Comparison of ENCODE assay signal across 1 cellular context in the genomic region with DNA sequence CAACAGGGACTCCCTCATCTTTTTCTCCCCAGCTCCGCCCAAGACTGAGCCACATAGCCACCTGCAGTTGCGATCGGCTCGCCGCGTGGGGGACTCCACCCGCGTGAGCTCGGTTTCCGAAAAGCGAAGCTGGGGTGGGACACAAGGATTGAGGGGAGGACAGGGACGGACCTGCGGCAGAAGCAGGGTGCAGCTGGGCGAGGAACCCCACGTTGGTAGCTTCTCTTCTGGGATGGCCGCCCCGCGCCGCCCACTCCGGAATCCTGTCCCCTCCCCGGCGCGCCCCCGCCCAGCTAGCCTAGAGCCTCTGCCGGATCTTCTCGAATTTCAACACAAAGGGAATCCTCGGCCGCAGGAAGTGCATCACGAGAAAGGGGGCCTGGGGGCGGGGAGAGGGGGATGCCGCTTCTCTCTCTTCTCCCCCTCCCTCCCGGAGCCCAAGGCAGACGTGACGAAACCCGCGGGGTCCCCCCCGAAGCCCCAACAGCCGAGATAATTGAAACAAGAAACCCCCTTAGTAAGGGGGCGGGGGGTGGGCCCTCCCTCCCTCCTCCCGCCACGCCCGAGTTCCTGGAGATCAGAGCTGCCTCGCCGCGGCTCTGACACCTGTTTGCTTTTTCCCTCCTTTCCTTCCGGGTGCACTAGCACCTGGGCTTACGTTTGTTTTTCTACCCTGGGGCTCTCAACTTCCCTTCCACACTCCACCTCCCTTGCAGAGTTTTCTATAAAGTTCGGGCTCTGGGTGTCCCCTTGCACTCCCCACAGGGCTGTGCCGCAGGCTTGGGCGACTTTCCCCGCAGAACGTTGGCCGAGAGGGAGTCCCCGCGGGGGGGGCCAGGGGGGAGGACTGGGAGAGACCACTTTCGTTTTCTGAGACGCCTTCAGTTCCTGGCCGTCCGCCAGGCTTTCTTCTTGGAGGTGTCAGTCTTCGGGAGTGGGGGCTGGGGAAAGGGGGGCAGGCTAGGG.
TF ChIP-seq lines count a peak whose summit lies in the region.

No MANE protein-coding gene starts in this region.

TF ChIP-seq in SK-N-SH treated with all-trans-retinoic acid at 6 μM for 48 hours, 23 proteins besides CTCF, POLR2A, EP300 and RAD21 (continued from another document):
- TF ChIP-seq, protein P1, sequence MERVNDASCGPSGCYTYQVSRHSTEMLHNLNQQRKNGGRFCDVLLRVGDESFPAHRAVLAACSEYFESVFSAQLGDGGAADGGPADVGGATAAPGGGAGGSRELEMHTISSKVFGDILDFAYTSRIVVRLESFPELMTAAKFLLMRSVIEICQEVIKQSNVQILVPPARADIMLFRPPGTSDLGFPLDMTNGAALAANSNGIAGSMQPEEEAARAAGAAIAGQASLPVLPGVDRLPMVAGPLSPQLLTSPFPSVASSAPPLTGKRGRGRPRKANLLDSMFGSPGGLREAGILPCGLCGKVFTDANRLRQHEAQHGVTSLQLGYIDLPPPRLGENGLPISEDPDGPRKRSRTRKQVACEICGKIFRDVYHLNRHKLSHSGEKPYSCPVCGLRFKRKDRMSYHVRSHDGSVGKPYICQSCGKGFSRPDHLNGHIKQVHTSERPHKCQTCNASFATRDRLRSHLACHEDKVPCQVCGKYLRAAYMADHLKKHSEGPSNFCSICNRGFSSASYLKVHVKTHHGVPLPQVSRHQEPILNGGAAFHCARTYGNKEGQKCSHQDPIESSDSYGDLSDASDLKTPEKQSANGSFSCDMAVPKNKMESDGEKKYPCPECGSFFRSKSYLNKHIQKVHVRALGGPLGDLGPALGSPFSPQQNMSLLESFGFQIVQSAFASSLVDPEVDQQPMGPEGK (CRISPR knock-in tag; IDR thresholded peaks at IDR 0.05; ENCODE audit: borderline replicate concordance): peak; percentile 99
- TF ChIP-seq ZNF8 (CRISPR knock-in tag; IDR thresholded peaks at IDR 0.05) (no peak), PPARA (CRISPR knock-in tag; IDR thresholded peaks at IDR 0.05; ENCODE audit: borderline replicate concordance) (no peak)
- TF ChIP-seq, protein P2, sequence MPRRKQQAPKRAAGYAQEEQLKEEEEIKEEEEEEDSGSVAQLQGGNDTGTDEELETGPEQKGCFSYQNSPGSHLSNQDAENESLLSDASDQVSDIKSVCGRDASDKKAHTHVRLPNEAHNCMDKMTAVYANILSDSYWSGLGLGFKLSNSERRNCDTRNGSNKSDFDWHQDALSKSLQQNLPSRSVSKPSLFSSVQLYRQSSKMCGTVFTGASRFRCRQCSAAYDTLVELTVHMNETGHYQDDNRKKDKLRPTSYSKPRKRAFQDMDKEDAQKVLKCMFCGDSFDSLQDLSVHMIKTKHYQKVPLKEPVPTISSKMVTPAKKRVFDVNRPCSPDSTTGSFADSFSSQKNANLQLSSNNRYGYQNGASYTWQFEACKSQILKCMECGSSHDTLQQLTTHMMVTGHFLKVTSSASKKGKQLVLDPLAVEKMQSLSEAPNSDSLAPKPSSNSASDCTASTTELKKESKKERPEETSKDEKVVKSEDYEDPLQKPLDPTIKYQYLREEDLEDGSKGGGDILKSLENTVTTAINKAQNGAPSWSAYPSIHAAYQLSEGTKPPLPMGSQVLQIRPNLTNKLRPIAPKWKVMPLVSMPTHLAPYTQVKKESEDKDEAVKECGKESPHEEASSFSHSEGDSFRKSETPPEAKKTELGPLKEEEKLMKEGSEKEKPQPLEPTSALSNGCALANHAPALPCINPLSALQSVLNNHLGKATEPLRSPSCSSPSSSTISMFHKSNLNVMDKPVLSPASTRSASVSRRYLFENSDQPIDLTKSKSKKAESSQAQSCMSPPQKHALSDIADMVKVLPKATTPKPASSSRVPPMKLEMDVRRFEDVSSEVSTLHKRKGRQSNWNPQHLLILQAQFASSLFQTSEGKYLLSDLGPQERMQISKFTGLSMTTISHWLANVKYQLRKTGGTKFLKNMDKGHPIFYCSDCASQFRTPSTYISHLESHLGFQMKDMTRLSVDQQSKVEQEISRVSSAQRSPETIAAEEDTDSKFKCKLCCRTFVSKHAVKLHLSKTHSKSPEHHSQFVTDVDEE (CRISPR knock-in tag; IDR thresholded peaks at IDR 0.05): peak; percentile 14; the same call in 1 of the 2 replicates
